Comparison of ENCODE assay signal across 8 cellular contexts in the genomic region with DNA sequence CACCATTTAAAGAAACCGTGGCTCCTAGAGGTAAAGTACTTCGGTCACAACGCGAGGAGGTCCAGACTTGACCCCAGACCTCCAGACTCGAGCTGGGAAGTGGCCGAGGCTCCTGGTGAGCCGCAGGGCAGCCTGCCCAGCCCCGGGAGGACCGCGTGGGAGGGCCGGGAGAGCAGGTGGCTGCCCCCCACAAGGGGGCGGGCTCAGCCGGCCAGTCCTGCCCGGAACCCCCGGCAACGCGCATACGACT. TPM values are rescaled to one million over a fixed set of nuclear protein-coding genes. Genes with fewer than 3 reads are reported as not detected.
DNase-seq lines count a peak whose midpoint lies in the region; ATAC-seq and TF ChIP-seq lines count a peak whose summit lies in the region.

A gene (plus strand): TSS at position 214 of the 250 bp plus-strand sequence. CDS start 232 bp downstream, outside the sequence.

- peak within 1 kb of the TSS; percentile 78 for H3K27ac Mint-ChIP-seq in activated naive CD8-positive, alpha-beta T cell treated with anti-CD3 and anti-CD28 coated beads for 36 hours
- H3K27ac Mint-ChIP-seq in stimulated activated memory B cell treated with anti-CD40 and anti-IgM and Interleukin-4, amounts not matched to agents 10 μg/mL and 1 μg/mL and 100 μg/mL, for 72 hours = peak within 1 kb of the TSS; percentile 82

- in situ Hi-C loops in Caki2 (cut with HindIII; ENCODE audit: low pct_unique_long_range_greater_than_20kb, low sequenced_read_pairs) = no loop called here

- DNase-seq in Caki2 (ENCODE audit: low read depth) = peak; percentile 27
- DNase-seq in activated naive CD8-positive, alpha-beta T cell treated with anti-CD3 and anti-CD28 coated beads for 36 hours = no peak
- DNase-seq in iPS-NIHi11 (ENCODE audit: low spot score) = peak; percentile 84
- no peak for DNase-seq in amniotic stem cell (lab: John Stamatoyannopoulos, UW)
- no peak for DNase-seq in activated CD4-positive, alpha-beta T cell treated with anti-CD3 and anti-CD28 coated beads, Interleukin-2, amount 50 U/mL, for 1 hour

- H3K4me1 Mint-ChIP-seq in activated naive CD8-positive, alpha-beta T cell treated with anti-CD3 and anti-CD28 coated beads for 36 hours = peaks cover 23% of the 10 kb centered on the region
- peaks cover 15% of the 10 kb centered on the region for H3K4me1 Mint-ChIP-seq in stimulated activated memory B cell treated with anti-CD40 and anti-IgM and Interleukin-4, amounts not matched to agents 10 μg/mL and 1 μg/mL and 100 μg/mL, for 72 hours

- no peaks in the 10 kb centered on the region for H3K9me3 Mint-ChIP-seq in activated naive CD8-positive, alpha-beta T cell treated with anti-CD3 and anti-CD28 coated beads for 36 hours
- no peaks in the 10 kb centered on the region for H3K9me3 Mint-ChIP-seq in stimulated activated memory B cell treated with anti-CD40 and anti-IgM and Interleukin-4, amounts not matched to agents 10 μg/mL and 1 μg/mL and 100 μg/mL, for 72 hours

- TF ChIP-seq CTCF in LNCAP (IDR thresholded peaks at IDR 0.05) = peak; percentile 53

- H3K36me3 Mint-ChIP-seq in activated naive CD8-positive, alpha-beta T cell treated with anti-CD3 and anti-CD28 coated beads for 36 hours = peaks cover 12% of the 10 kb centered on the region
- no peaks in the 10 kb centered on the region for H3K36me3 Mint-ChIP-seq in stimulated activated memory B cell treated with anti-CD40 and anti-IgM and Interleukin-4, amounts not matched to agents 10 μg/mL and 1 μg/mL and 100 μg/mL, for 72 hours

- peak within 1 kb of the TSS; percentile 96 for H3K4me3 Mint-ChIP-seq in activated naive CD8-positive, alpha-beta T cell treated with anti-CD3 and anti-CD28 coated beads for 36 hours
- peak within 1 kb of the TSS; percentile 91 for H3K4me3 Mint-ChIP-seq in stimulated activated memory B cell treated with anti-CD40 and anti-IgM and Interleukin-4, amounts not matched to agents 10 μg/mL and 1 μg/mL and 100 μg/mL, for 72 hours

- peaks cover 53% of the 10 kb centered on the region for H3K27me3 Mint-ChIP-seq in activated naive CD8-positive, alpha-beta T cell treated with anti-CD3 and anti-CD28 coated beads for 36 hours
- H3K27me3 Mint-ChIP-seq in stimulated activated memory B cell treated with anti-CD40 and anti-IgM and Interleukin-4, amounts not matched to agents 10 μg/mL and 1 μg/mL and 100 μg/mL, for 72 hours = peaks cover 33% of the 10 kb centered on the region

- peak; percentile 26 for ATAC-seq in GM19468 (IDR thresholded peaks at IDR 0.05; ENCODE audit: extremely low read depth, unreplicated experiment)
- ATAC-seq in stimulated activated memory B cell treated with anti-CD40 and anti-IgM and Interleukin-4, amounts not matched to agents 10 μg/mL and 1 μg/mL and 100 μg/mL, for 72 hours = peak; percentile 79

RNA-seq across cellular contexts. Expression of the gene that starts here (rescaled TPM):
- 0.06 and 0.57 TPM in 2 replicates for total RNA-seq in Caki2 (2014; rRNA removed; shearing (Covaris generic); ENCODE audit: low replicate concordance)
- total RNA-seq in activated naive CD8-positive, alpha-beta T cell treated with anti-CD3 and anti-CD28 coated beads for 36 hours = 10 to 100 TPM; 15.0 to 16.0 TPM

Comparison
In these comparisons a context has a peak if more than half of its experiments do, and no peak if none do; other contexts are left out.
1. RNA of the gene that starts here (total RNA-seq): 15.0 to 16.0 TPM in activated naive CD8-positive, alpha-beta T cell treated with anti-CD3 and anti-CD28 coated beads for 36 hours; 0.06 to 0.57 TPM in Caki2; every median in the first group is over 10 times any median in the second.
2. Peak in DNase-seq in Caki2; RNA of the gene not detected or under 1 TPM.